14 cellular contexts compared by ENCODE assay signal in genomic region chrX:31580726-31581125, GRCh38.
DNase-seq lines count a peak whose midpoint lies in the region; ATAC-seq, FAIRE-seq and TF ChIP-seq lines count a peak whose summit lies in the region.
"Had no signal": no experiment of that assay in that cellular context is flagged by ENCODE, and none has a peak within 500 bp of the region (broad histone marks: within the 10 kb centered on the region; RNA-seq: fewer than 3 reads in every experiment).

No MANE protein-coding gene starts in this region.

- no peaks in the 10 kb centered on the region for H3K27me3 ChIP-seq in lower lobe of right lung (ENCODE audit: low read depth)
- H3K27me3 ChIP-seq: MG63 had no signal

- H3K27ac ChIP-seq in lower lobe of right lung: no peak overlapping the region
- H3K27ac ChIP-seq: prostate gland had no signal

- intact Hi-C loops in lower lobe of right lung (cut with DNase I): no loop called here

- H3K4me1 ChIP-seq in lower lobe of right lung: no peaks in the 10 kb centered on the region
- H3K4me1 ChIP-seq: prostate gland had no signal

- no peaks in the 10 kb centered on the region for H3K9me3 ChIP-seq in lower lobe of right lung
- H3K9me3 ChIP-seq: MG63, prostate gland had no signal

- DNase-seq in GM03348 (ENCODE audit: low spot score): peak; percentile 44
- peak; percentile 84 for DNase-seq in RKO (ENCODE audit: low spot score)
- peak; percentile 61 for DNase-seq in epithelial cell of proximal tubule (ENCODE audit: low read depth)
- DNase-seq in pulmonary artery endothelial cell (ENCODE audit: low read depth, low spot score): peak; percentile 7
- DNase-seq in lower lobe of right lung: no peak
- DNase-seq in D721Med (ENCODE audit: insufficient read length, low spot score): no peak
- no peak for DNase-seq in activated naive CD4-positive, alpha-beta T cell treated with anti-CD3 and anti-CD28 coated beads, Interleukin-2, amount 50 U/mL, for 16 hours
- DNase-seq: activated naive CD4-positive, alpha-beta T cell treated with anti-CD3 and anti-CD28 coated beads for 36 hours; hippocampal formation had no signal

- H3K4me3 ChIP-seq in epithelial cell of proximal tubule (ENCODE audit: low read depth, low read length) (no peak overlapping the region), lower lobe of right lung (no peak overlapping the region)
- H3K4me3 ChIP-seq: MG63, prostate gland had no signal

- FAIRE-seq in D721Med (lab: Jason Lieb, UNC): no peak
- FAIRE-seq: TTC549 had no signal

- ATAC-seq in lower lobe of right lung (no peak), HG02623 (IDR thresholded peaks at IDR 0.05; ENCODE audit: unreplicated experiment) (no peak)
- ATAC-seq: Right ventricle myocardium inferior had no signal

- H3K36me3 ChIP-seq in lower lobe of right lung: no peaks in the 10 kb centered on the region
- H3K36me3 ChIP-seq: MG63, prostate gland had no signal

- TF ChIP-seq CTCF in epithelial cell of proximal tubule (conservative IDR thresholded peaks at IDR 0.05; ENCODE audit: low read depth, low read length): no peak
- TF ChIP-seq CTCF in lower lobe of right lung (IDR thresholded peaks at IDR 0.05): no peak
- no peak for TF ChIP-seq CTCF in D721Med (IDR thresholded peaks at IDR 0.05; ENCODE audit: insufficient read depth, missing control alignments)

Comparison
In these comparisons a context has a peak if more than half of its experiments do, and no peak if none do; other contexts are left out.
1. DNase-seq: peak in GM03348 (single experiment), RKO (single experiment), epithelial cell of proximal tubule (single experiment) and pulmonary artery endothelial cell (single experiment); none in lower lobe of right lung (single experiment), D721Med (single experiment) and activated naive CD4-positive, alpha-beta T cell treated with anti-CD3 and anti-CD28 coated beads, Interleukin-2, amount 50 U/mL, for 16 hours (single experiment).